In the genomic region with DNA sequence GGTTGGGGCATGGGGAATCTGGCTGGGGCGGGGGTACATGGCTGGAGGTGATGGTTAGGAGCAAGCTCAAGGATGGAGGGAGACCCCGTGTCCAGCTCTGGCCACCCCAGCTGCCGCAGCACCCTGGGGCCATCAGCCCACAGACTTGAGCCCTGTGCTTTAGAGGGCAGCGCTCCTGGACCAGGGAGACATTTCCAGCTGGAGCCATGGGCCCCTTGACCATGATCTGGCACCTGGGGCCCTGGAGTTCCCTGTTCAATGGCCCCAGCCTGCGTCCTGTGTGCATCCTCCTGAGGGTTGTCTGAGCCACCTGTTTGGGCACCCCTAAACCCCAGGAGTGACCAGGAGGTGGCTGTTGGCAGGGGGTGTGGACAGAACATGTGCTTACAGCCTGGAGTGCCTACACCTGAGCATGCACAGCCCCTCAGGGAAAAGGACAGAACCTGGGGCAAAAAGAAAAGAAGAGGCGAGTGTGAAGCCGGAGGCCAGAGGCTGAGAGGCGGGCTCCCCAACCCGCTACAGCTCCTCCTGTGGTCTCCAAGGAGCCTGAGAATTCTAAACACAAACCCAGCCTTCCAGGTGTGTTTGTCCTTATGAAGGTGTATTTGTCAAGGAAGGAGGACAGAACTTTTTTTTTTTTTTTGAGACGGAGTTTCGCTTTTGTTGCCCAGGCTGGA, we compare ENCODE assay signal across 12 cellular contexts.
DNase-seq lines count a peak whose midpoint lies in the region; ATAC-seq and TF ChIP-seq lines count a peak whose summit lies in the region.
"Had no signal": no experiment of that assay in that cellular context is flagged by ENCODE, and none has a peak within 500 bp of the region (broad histone marks: within the 10 kb centered on the region; RNA-seq: fewer than 3 reads in every experiment).

No MANE protein-coding gene starts in this region.

- TF ChIP-seq CTCF in neural cell (IDR thresholded peaks at IDR 0.05; ENCODE audit: poor library complexity, severe bottlenecking) (no peak), upper lobe of left lung (IDR thresholded peaks at IDR 0.05) (no peak)

- H3K36me3 Mint-ChIP-seq in activated CD4-positive, alpha-beta T cell treated with anti-CD3 and anti-CD28 coated beads, Interleukin-2, amount 10 ng/mL, durations not matched to agents 7 days and 5 days (ENCODE audit: low read depth): peaks cover 10% of the 10 kb centered on the region

- TF ChIP-seq EP300 in neural cell (conservative IDR thresholded peaks at IDR 0.05; ENCODE audit: poor library complexity, severe bottlenecking) (no peak), upper lobe of left lung (IDR thresholded peaks at IDR 0.05) (no peak)

- no peaks in the 10 kb centered on the region for H4K20me1 ChIP-seq in neural cell (ENCODE audit: insufficient read depth)

- no peak overlapping the region for H3K4me3 ChIP-seq in duodenal mucosa (ENCODE audit: low read depth in 1 of 2, low read length in 2 of 2)
- H3K4me3 ChIP-seq in neural cell (ENCODE audit: low read length): no peak overlapping the region
- H3K4me3 ChIP-seq in upper lobe of left lung: peak overlapping the region in 2 of 4 donors; percentile 75 to 76

- H2AFZ ChIP-seq in neural cell (ENCODE audit: low read depth, low read length): no peak overlapping the region

- no peaks in the 10 kb centered on the region for H3F3A ChIP-seq in neural cell (ENCODE audit: insufficient read depth, low read length, poor library complexity, severe bottlenecking)

- WGBS in upper lobe of left lung, 2 donors: 75 to 97% methylated on average over 7 to 11 of the region's 11 CpGs

- H3K9me3 ChIP-seq in duodenal mucosa (ENCODE audit: control insufficient read depth in 1 of 2, low read length in 2 of 2) (no peaks in the 10 kb centered on the region), neural cell (ENCODE audit: low read length) (no peaks in the 10 kb centered on the region), upper lobe of left lung (no peaks in the 10 kb centered on the region)

- no peaks in the 10 kb centered on the region for H3K9me3 Mint-ChIP-seq in activated CD4-positive, alpha-beta T cell treated with anti-CD3 and anti-CD28 coated beads, Interleukin-2, amount 10 ng/mL, durations not matched to agents 7 days and 5 days

- peak in 1 of 4 donors; percentile 13 for TF ChIP-seq POLR2A in upper lobe of left lung (IDR thresholded peaks at IDR 0.05)

- peak; percentile 30 for DNase-seq in SIG-M5 treated with dmso at 0.1 percent for 504 hours (lab: John Stamatoyannopoulos, UW; ENCODE audit: unreplicated experiment)
- DNase-seq in SIG-M5 (lab: John Stamatoyannopoulos, UW): no peak
- DNase-seq in upper lobe of left lung: peak in 1 of 2 donors; percentile 64
- DNase-seq in A172 (ENCODE audit: low spot score): no peak
- DNase-seq in activated CD4-positive, alpha-beta T cell treated with anti-CD3 and anti-CD28 coated beads, Interleukin-2, amount 10 ng/mL, durations not matched to agents 7 days and 5 days: no peak
- DNase-seq: ACHN; activated CD8-positive, alpha-beta memory T cell treated with anti-CD3 and anti-CD28 coated beads, Interleukin-2, amount 50 U/mL, for 4 hours; kidney glomerular epithelial cell; NCI-H524 had no signal

- no peak overlapping the region for H3K4me3 Mint-ChIP-seq in activated CD4-positive, alpha-beta T cell treated with anti-CD3 and anti-CD28 coated beads, Interleukin-2, amount 10 ng/mL, durations not matched to agents 7 days and 5 days

- H3K4me1 ChIP-seq in duodenal mucosa (ENCODE audit: control insufficient read depth in 1 of 2, insufficient read depth in 2 of 2, low read length in 2 of 2): peaks cover 34 to 61% of the 10 kb centered on the region in 2 donors
- peaks cover 65 to 94% (median 72%) of the 10 kb centered on the region in 4 donors for H3K4me1 ChIP-seq in upper lobe of left lung

- H3K9me2 ChIP-seq in neural cell (ENCODE audit: insufficient read depth, low read length): no peaks in the 10 kb centered on the region

- no peak overlapping the region for H3K4me2 ChIP-seq in neural cell (ENCODE audit: low read length)

- H3K27ac Mint-ChIP-seq in activated CD4-positive, alpha-beta T cell treated with anti-CD3 and anti-CD28 coated beads, Interleukin-2, amount 10 ng/mL, durations not matched to agents 7 days and 5 days: no peak overlapping the region

- TF ChIP-seq RAD21 in neural cell (conservative IDR thresholded peaks at IDR 0.05): no peak

- POLR2A ChIA-PET in activated CD4-positive, alpha-beta T cell treated with anti-CD3 and anti-CD28 coated beads, Interleukin-2, amount 10 ng/mL, durations not matched to agents 7 days and 5 days (lab: Charles Lee): interaction anchor here (0.7 kb wide), 1 partner anchor 89 kb away, joined by 8 read pairs; no protein-coding TSS in a partner anchor

- peaks cover 11% of the 10 kb centered on the region for H3K79me2 ChIP-seq in neural cell (replicated peaks; ENCODE audit: insufficient read depth, low read length)

- CTCF ChIA-PET in activated CD4-positive, alpha-beta T cell treated with anti-CD3 and anti-CD28 coated beads, Interleukin-2, amount 10 ng/mL, durations not matched to agents 7 days and 5 days (lab: Charles Lee): interaction anchor here (0.6 to 1.7 kb wide), 5 partner anchors 11 to 52 kb away, joined by 3 to 5 read pairs (median 3); no protein-coding TSS in a partner anchor

- ATAC-seq in upper lobe of left lung (ENCODE audit: low FRiP score in 2 of 2) (no peak), GM19324 (IDR thresholded peaks at IDR 0.05; ENCODE audit: low FRiP score, unreplicated experiment) (no peak)

- H3K27me3 Mint-ChIP-seq in activated CD4-positive, alpha-beta T cell treated with anti-CD3 and anti-CD28 coated beads, Interleukin-2, amount 10 ng/mL, durations not matched to agents 7 days and 5 days: no peaks in the 10 kb centered on the region

- H3K4me1 Mint-ChIP-seq in activated CD4-positive, alpha-beta T cell treated with anti-CD3 and anti-CD28 coated beads, Interleukin-2, amount 10 ng/mL, durations not matched to agents 7 days and 5 days: peaks cover 59% of the 10 kb centered on the region

- H3K27me3 ChIP-seq in duodenal mucosa (ENCODE audit: control insufficient read depth in 1 of 2, insufficient read depth in 2 of 2, low read length in 2 of 2): no peaks in the 10 kb centered on the region
- H3K27me3 ChIP-seq in neural cell (ENCODE audit: insufficient read depth, low read depth, low read length): no peaks in the 10 kb centered on the region
- H3K27me3 ChIP-seq in upper lobe of left lung: no peaks in the 10 kb centered on the region

- H3K9ac ChIP-seq in duodenal mucosa (ENCODE audit: low read depth in 1 of 2, low read length in 2 of 2): peak overlapping the region; percentile 36 to 38
- peak overlapping the region; percentile 40 for H3K9ac ChIP-seq in neural cell (ENCODE audit: low read length)

- H3K36me3 ChIP-seq in duodenal mucosa (ENCODE audit: control insufficient read depth in 1 of 2, insufficient read depth in 2 of 2, low read length in 2 of 2) (peaks cover 0 to 7% of the 10 kb centered on the region in 2 donors), neural cell (ENCODE audit: insufficient read depth, low read length) (no peaks in the 10 kb centered on the region), upper lobe of left lung (peaks cover 0 to 22% (median 6%) of the 10 kb centered on the region in 4 donors)

- H3K27ac ChIP-seq in duodenal mucosa (ENCODE audit: low read depth, low read length) (peak overlapping the region; percentile 33), neural cell (ENCODE audit: low read length) (peak overlapping the region; percentile 9), upper lobe of left lung (peak overlapping the region; percentile 93 to 99 (median 96))

TF ChIP-seq in neural cell, 6 proteins besides CTCF, POLR2A, EP300 and RAD21:
- TF ChIP-seq POLR2AphosphoS5 (IDR thresholded peaks at IDR 0.05): no peak
- no peak for TF ChIP-seq EZH2 (IDR thresholded peaks at IDR 0.05; ENCODE audit: borderline replicate concordance, insufficient read depth, low read length, poor library complexity, severe bottlenecking)
- TF ChIP-seq MXI1 (conservative IDR thresholded peaks at IDR 0.05; ENCODE audit: poor library complexity, severe bottlenecking): no peak
- no peak for TF ChIP-seq SMC3 (conservative IDR thresholded peaks at IDR 0.05; ENCODE audit: poor library complexity)
- TF ChIP-seq TAF1 (IDR thresholded peaks at IDR 0.05; ENCODE audit: low read depth): no peak
- TF ChIP-seq, protein P1, sequence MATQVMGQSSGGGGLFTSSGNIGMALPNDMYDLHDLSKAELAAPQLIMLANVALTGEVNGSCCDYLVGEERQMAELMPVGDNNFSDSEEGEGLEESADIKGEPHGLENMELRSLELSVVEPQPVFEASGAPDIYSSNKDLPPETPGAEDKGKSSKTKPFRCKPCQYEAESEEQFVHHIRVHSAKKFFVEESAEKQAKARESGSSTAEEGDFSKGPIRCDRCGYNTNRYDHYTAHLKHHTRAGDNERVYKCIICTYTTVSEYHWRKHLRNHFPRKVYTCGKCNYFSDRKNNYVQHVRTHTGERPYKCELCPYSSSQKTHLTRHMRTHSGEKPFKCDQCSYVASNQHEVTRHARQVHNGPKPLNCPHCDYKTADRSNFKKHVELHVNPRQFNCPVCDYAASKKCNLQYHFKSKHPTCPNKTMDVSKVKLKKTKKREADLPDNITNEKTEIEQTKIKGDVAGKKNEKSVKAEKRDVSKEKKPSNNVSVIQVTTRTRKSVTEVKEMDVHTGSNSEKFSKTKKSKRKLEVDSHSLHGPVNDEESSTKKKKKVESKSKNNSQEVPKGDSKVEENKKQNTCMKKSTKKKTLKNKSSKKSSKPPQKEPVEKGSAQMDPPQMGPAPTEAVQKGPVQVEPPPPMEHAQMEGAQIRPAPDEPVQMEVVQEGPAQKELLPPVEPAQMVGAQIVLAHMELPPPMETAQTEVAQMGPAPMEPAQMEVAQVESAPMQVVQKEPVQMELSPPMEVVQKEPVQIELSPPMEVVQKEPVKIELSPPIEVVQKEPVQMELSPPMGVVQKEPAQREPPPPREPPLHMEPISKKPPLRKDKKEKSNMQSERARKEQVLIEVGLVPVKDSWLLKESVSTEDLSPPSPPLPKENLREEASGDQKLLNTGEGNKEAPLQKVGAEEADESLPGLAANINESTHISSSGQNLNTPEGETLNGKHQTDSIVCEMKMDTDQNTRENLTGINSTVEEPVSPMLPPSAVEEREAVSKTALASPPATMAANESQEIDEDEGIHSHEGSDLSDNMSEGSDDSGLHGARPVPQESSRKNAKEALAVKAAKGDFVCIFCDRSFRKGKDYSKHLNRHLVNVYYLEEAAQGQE (IDR thresholded peaks at IDR 0.05; ENCODE audit: borderline replicate concordance): no peak

Comparison
In these comparisons a context has a peak if more than half of its experiments do, and no peak if none do; other contexts are left out.
1. H3K27ac ChIP-seq: peak in every context shown above with its lines; median percentile 96 in upper lobe of left lung; 33 in duodenal mucosa; 9 in neural cell.